In the genomic region with DNA sequence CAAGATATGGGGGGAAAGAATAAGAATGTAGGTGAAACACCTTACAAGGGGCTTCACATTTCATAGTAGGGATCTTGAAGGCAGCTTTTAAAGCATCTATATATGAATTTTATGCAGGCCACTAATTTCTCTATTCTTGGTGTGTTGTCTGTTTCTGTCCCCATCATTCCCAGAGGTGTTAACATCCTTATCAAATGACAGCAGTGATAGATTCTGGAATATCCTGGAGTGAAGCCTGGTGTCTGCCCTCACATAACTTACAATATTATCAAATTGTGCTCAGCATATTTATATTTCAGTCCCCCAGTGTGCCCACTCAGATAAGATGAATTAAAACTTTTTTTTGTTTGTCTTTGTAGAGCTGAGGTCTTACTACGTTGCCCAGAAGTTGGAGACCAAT, we compare ENCODE assay signal across 3 cellular contexts.
"Had no signal": no experiment of that assay in that cellular context is flagged by ENCODE, and none has a peak within 500 bp of the region (broad histone marks: within the 10 kb centered on the region; RNA-seq: fewer than 3 reads in every experiment).

No MANE protein-coding gene starts in this region.

- DNase-seq: GDM1, GF-D8 had no signal

- ATAC-seq: GM12878 had no signal
